Comparison of ENCODE assay signal across 1 cellular context in genomic region chr6:32906539-32906938, GRCh38.
TF ChIP-seq lines count a peak whose summit lies in the region.

No MANE protein-coding gene starts in this region.

TF ChIP-seq in HepG2, 621 proteins besides CTCF, POLR2A, EP300 and RAD21:
- TF ChIP-seq RBM22 (optimal IDR thresholded peaks at IDR 0.05; ENCODE audit: low read length): no peak
- 0 out of 2 replicates have a peak, but pooled peaks have one; percentile 34 for TF ChIP-seq CEBPB (IDR thresholded peaks at IDR 0.05; ENCODE audit: borderline replicate concordance, low read depth, low read length)
